In the genomic region with DNA sequence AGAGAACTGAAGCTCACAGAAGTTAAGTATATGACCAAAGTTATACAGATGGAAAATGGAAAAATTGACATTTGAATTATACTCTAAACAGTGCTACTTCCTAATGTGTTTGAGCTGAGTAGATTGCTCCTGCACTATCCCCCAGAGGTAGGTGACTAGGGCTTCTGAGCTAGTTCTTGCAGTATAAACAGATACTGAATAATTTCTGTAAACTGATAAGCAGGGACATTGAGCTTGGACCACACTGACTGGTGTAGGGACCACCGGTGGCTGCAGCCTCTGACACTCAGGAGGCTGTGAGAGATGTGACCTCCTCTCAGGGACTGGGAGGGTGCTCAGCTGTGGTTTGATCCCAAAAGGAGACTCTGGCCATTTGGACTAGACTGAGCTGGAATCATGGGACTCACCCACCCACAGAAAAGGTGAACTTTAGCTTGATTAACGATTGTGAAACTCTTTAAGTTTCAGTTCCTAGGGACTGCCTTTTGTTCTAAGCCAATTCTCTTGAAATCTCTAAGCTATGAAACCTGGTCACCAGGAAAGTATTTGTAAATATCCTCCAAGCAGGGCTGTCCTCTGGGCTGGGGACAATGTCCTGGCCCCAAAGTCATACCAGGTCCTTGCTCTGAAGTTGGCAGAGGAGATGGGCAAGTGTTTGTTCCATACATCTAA, we compare ENCODE assay signal across 1 cellular context.
TF ChIP-seq lines count a peak whose summit lies in the region.

No MANE protein-coding gene starts in this region.

TF ChIP-seq in GM12878, 131 proteins besides CTCF, POLR2A, EP300 and RAD21 (continued from another document):
- TF ChIP-seq ZBTB11 (CRISPR knock-in tag; IDR thresholded peaks at IDR 0.05): no peak
- TF ChIP-seq EZH2 (IDR thresholded peaks at IDR 0.05; ENCODE audit: borderline replicate concordance, control insufficient read depth, low read depth, low read length): no peak
- no peak for TF ChIP-seq NRF1 (conservative IDR thresholded peaks at IDR 0.05; ENCODE audit: low read depth, low read length)
- no peak for TF ChIP-seq SMARCA5 (IDR thresholded peaks at IDR 0.05)
- no peak for TF ChIP-seq IRF5 (IDR thresholded peaks at IDR 0.05; ENCODE audit: borderline replicate concordance)
- peak; percentile 51; the same call in 1 of the 2 replicates for TF ChIP-seq FOXM1 (IDR thresholded peaks at IDR 0.05; ENCODE audit: low read depth, low read length)
- no peak for TF ChIP-seq SREBF2 (IDR thresholded peaks at IDR 0.05; ENCODE audit: low read length)
- TF ChIP-seq, protein P1, sequence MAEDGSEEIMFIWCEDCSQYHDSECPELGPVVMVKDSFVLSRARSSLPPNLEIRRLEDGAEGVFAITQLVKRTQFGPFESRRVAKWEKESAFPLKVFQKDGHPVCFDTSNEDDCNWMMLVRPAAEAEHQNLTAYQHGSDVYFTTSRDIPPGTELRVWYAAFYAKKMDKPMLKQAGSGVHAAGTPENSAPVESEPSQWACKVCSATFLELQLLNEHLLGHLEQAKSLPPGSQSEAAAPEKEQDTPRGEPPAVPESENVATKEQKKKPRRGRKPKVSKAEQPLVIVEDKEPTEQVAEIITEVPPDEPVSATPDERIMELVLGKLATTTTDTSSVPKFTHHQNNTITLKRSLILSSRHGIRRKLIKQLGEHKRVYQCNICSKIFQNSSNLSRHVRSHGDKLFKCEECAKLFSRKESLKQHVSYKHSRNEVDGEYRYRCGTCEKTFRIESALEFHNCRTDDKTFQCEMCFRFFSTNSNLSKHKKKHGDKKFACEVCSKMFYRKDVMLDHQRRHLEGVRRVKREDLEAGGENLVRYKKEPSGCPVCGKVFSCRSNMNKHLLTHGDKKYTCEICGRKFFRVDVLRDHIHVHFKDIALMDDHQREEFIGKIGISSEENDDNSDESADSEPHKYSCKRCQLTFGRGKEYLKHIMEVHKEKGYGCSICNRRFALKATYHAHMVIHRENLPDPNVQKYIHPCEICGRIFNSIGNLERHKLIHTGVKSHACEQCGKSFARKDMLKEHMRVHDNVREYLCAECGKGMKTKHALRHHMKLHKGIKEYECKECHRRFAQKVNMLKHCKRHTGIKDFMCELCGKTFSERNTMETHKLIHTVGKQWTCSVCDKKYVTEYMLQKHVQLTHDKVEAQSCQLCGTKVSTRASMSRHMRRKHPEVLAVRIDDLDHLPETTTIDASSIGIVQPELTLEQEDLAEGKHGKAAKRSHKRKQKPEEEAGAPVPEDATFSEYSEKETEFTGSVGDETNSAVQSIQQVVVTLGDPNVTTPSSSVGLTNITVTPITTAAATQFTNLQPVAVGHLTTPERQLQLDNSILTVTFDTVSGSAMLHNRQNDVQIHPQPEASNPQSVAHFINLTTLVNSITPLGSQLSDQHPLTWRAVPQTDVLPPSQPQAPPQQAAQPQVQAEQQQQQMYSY (CRISPR knock-in tag; IDR thresholded peaks at IDR 0.05): no peak
- no peak for TF ChIP-seq SIN3A (IDR thresholded peaks at IDR 0.05; ENCODE audit: low read depth, low read length)
- TF ChIP-seq MTA2 (IDR thresholded peaks at IDR 0.05; ENCODE audit: low read depth): peak; percentile 95
- TF ChIP-seq, protein P2, sequence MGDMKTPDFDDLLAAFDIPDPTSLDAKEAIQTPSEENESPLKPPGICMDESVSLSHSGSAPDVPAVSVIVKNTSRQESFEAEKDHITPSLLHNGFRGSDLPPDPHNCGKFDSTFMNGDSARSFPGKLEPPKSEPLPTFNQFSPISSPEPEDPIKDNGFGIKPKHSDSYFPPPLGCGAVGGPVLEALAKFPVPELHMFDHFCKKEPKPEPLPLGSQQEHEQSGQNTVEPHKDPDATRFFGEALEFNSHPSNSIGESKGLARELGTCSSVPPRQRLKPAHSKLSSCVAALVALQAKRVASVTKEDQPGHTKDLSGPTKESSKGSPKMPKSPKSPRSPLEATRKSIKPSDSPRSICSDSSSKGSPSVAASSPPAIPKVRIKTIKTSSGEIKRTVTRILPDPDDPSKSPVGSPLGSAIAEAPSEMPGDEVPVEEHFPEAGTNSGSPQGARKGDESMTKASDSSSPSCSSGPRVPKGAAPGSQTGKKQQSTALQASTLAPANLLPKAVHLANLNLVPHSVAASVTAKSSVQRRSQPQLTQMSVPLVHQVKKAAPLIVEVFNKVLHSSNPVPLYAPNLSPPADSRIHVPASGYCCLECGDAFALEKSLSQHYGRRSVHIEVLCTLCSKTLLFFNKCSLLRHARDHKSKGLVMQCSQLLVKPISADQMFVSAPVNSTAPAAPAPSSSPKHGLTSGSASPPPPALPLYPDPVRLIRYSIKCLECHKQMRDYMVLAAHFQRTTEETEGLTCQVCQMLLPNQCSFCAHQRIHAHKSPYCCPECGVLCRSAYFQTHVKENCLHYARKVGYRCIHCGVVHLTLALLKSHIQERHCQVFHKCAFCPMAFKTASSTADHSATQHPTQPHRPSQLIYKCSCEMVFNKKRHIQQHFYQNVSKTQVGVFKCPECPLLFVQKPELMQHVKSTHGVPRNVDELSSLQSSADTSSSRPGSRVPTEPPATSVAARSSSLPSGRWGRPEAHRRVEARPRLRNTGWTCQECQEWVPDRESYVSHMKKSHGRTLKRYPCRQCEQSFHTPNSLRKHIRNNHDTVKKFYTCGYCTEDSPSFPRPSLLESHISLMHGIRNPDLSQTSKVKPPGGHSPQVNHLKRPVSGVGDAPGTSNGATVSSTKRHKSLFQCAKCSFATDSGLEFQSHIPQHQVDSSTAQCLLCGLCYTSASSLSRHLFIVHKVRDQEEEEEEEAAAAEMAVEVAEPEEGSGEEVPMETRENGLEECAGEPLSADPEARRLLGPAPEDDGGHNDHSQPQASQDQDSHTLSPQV (IDR thresholded peaks at IDR 0.05): no peak
- peak; percentile 62 for TF ChIP-seq MEF2B (IDR thresholded peaks at IDR 0.05; ENCODE audit: partially characterized antibody, poor library complexity, severe bottlenecking)
- TF ChIP-seq, protein P3, sequence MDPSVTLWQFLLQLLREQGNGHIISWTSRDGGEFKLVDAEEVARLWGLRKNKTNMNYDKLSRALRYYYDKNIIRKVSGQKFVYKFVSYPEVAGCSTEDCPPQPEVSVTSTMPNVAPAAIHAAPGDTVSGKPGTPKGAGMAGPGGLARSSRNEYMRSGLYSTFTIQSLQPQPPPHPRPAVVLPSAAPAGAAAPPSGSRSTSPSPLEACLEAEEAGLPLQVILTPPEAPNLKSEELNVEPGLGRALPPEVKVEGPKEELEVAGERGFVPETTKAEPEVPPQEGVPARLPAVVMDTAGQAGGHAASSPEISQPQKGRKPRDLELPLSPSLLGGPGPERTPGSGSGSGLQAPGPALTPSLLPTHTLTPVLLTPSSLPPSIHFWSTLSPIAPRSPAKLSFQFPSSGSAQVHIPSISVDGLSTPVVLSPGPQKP (IDR thresholded peaks at IDR 0.05; ENCODE audit: low read depth, low read length): no peak
- TF ChIP-seq RELA (IDR thresholded peaks at IDR 0.05; ENCODE audit: borderline replicate concordance, partially characterized antibody): no peak
- no peak for TF ChIP-seq TARDBP (IDR thresholded peaks at IDR 0.05; ENCODE audit: borderline replicate concordance)
- TF ChIP-seq ZBED1 (IDR thresholded peaks at IDR 0.05; ENCODE audit: borderline replicate concordance): no peak
- no peak for TF ChIP-seq NFXL1 (IDR thresholded peaks at IDR 0.05; ENCODE audit: borderline replicate concordance)
- TF ChIP-seq, protein P4, sequence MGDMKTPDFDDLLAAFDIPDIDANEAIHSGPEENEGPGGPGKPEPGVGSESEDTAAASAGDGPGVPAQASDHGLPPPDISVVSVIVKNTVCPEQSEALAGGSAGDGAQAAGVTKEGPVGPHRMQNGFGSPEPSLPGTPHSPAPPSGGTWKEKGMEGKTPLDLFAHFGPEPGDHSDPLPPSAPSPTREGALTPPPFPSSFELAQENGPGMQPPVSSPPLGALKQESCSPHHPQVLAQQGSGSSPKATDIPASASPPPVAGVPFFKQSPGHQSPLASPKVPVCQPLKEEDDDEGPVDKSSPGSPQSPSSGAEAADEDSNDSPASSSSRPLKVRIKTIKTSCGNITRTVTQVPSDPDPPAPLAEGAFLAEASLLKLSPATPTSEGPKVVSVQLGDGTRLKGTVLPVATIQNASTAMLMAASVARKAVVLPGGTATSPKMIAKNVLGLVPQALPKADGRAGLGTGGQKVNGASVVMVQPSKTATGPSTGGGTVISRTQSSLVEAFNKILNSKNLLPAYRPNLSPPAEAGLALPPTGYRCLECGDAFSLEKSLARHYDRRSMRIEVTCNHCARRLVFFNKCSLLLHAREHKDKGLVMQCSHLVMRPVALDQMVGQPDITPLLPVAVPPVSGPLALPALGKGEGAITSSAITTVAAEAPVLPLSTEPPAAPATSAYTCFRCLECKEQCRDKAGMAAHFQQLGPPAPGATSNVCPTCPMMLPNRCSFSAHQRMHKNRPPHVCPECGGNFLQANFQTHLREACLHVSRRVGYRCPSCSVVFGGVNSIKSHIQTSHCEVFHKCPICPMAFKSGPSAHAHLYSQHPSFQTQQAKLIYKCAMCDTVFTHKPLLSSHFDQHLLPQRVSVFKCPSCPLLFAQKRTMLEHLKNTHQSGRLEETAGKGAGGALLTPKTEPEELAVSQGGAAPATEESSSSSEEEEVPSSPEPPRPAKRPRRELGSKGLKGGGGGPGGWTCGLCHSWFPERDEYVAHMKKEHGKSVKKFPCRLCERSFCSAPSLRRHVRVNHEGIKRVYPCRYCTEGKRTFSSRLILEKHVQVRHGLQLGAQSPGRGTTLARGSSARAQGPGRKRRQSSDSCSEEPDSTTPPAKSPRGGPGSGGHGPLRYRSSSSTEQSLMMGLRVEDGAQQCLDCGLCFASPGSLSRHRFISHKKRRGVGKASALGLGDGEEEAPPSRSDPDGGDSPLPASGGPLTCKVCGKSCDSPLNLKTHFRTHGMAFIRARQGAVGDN (IDR thresholded peaks at IDR 0.05): no peak
- TF ChIP-seq HDAC6 (IDR thresholded peaks at IDR 0.05; ENCODE audit: unreplicated experiment): no peak
- TF ChIP-seq PBX3 (IDR thresholded peaks at IDR 0.05; ENCODE audit: insufficient replicate concordance, low read depth, low read length): no peak
- no peak for TF ChIP-seq RFX5 (IDR thresholded peaks at IDR 0.05; ENCODE audit: low read depth, low read length)
- TF ChIP-seq RCOR1 (conservative IDR thresholded peaks at IDR 0.05; ENCODE audit: low read depth, low read length): no peak
- no peak for TF ChIP-seq SUZ12 (IDR thresholded peaks at IDR 0.05; ENCODE audit: unreplicated experiment)
- peak; percentile 63; the same call in 1 of the 2 replicates for TF ChIP-seq MEF2A (IDR thresholded peaks at IDR 0.05; ENCODE audit: insufficient read depth, low read depth, low read length)
- no peak for TF ChIP-seq MAX (IDR thresholded peaks at IDR 0.05; ENCODE audit: low read depth, low read length)
- no peak for TF ChIP-seq HDAC2 (IDR thresholded peaks at IDR 0.05)
TF ChIP-seq in GM12878: peak in this region for 38.
